1 cellular context compared by ENCODE assay signal in the genomic region with DNA sequence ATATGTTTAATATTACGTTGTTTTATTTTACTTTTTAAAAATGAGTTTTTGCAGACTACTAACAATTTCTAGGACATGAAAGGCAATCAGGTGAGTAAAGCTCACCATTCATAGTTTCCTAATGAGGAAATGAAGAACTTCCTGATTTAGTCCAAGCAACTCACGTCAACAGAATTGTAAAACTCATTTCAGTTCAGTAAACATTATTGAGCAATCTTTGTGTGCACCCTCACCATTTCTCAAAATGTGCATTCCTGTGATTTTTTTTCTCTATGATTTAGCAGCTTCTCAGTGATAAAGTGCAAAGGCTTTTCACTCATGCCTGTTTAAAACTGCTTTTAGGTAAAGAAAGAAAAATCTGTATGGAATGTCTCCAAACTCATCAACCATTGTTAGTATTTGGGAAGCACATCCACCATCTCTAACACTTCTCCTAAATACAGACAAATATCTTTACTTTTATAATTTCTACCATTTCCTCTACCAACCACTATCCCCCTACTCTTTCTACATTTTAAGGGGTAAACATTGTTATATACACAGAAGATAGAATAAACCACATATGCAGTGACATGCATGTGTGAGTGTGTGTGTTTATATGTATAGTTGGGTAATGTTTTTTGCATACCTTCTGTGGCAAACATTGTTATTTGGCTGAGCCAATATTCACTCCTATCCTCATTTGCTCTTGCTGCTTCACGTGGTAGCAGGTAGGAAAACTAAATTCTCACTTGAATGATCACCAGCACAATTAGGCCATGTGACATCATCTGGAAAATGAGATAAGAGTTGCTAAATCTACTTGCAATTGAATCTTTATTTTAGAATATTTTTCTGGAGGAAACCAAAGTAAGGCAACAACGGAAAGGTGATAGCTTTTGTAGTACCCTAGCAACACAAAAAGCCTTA.
TF ChIP-seq lines count a peak whose summit lies in the region.

No MANE protein-coding gene starts in this region.

TF ChIP-seq in K562, 482 proteins besides CTCF, POLR2A, EP300 and RAD21 (continued from another document and continues in another):
- TF ChIP-seq, protein P1, sequence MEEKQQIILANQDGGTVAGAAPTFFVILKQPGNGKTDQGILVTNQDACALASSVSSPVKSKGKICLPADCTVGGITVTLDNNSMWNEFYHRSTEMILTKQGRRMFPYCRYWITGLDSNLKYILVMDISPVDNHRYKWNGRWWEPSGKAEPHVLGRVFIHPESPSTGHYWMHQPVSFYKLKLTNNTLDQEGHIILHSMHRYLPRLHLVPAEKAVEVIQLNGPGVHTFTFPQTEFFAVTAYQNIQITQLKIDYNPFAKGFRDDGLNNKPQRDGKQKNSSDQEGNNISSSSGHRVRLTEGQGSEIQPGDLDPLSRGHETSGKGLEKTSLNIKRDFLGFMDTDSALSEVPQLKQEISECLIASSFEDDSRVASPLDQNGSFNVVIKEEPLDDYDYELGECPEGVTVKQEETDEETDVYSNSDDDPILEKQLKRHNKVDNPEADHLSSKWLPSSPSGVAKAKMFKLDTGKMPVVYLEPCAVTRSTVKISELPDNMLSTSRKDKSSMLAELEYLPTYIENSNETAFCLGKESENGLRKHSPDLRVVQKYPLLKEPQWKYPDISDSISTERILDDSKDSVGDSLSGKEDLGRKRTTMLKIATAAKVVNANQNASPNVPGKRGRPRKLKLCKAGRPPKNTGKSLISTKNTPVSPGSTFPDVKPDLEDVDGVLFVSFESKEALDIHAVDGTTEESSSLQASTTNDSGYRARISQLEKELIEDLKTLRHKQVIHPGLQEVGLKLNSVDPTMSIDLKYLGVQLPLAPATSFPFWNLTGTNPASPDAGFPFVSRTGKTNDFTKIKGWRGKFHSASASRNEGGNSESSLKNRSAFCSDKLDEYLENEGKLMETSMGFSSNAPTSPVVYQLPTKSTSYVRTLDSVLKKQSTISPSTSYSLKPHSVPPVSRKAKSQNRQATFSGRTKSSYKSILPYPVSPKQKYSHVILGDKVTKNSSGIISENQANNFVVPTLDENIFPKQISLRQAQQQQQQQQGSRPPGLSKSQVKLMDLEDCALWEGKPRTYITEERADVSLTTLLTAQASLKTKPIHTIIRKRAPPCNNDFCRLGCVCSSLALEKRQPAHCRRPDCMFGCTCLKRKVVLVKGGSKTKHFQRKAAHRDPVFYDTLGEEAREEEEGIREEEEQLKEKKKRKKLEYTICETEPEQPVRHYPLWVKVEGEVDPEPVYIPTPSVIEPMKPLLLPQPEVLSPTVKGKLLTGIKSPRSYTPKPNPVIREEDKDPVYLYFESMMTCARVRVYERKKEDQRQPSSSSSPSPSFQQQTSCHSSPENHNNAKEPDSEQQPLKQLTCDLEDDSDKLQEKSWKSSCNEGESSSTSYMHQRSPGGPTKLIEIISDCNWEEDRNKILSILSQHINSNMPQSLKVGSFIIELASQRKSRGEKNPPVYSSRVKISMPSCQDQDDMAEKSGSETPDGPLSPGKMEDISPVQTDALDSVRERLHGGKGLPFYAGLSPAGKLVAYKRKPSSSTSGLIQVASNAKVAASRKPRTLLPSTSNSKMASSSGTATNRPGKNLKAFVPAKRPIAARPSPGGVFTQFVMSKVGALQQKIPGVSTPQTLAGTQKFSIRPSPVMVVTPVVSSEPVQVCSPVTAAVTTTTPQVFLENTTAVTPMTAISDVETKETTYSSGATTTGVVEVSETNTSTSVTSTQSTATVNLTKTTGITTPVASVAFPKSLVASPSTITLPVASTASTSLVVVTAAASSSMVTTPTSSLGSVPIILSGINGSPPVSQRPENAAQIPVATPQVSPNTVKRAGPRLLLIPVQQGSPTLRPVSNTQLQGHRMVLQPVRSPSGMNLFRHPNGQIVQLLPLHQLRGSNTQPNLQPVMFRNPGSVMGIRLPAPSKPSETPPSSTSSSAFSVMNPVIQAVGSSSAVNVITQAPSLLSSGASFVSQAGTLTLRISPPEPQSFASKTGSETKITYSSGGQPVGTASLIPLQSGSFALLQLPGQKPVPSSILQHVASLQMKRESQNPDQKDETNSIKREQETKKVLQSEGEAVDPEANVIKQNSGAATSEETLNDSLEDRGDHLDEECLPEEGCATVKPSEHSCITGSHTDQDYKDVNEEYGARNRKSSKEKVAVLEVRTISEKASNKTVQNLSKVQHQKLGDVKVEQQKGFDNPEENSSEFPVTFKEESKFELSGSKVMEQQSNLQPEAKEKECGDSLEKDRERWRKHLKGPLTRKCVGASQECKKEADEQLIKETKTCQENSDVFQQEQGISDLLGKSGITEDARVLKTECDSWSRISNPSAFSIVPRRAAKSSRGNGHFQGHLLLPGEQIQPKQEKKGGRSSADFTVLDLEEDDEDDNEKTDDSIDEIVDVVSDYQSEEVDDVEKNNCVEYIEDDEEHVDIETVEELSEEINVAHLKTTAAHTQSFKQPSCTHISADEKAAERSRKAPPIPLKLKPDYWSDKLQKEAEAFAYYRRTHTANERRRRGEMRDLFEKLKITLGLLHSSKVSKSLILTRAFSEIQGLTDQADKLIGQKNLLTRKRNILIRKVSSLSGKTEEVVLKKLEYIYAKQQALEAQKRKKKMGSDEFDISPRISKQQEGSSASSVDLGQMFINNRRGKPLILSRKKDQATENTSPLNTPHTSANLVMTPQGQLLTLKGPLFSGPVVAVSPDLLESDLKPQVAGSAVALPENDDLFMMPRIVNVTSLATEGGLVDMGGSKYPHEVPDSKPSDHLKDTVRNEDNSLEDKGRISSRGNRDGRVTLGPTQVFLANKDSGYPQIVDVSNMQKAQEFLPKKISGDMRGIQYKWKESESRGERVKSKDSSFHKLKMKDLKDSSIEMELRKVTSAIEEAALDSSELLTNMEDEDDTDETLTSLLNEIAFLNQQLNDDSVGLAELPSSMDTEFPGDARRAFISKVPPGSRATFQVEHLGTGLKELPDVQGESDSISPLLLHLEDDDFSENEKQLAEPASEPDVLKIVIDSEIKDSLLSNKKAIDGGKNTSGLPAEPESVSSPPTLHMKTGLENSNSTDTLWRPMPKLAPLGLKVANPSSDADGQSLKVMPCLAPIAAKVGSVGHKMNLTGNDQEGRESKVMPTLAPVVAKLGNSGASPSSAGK (IDR thresholded peaks at IDR 0.05), result 0 out of 2 replicates have a peak, but pooled peaks have one; percentile 40
- TF ChIP-seq JUN (IDR thresholded peaks at IDR 0.05; ENCODE audit: borderline replicate concordance, low read depth, low read length) (no peak), JUN (CRISPR knock-in tag; IDR thresholded peaks at IDR 0.05; ENCODE audit: borderline replicate concordance) (no peak), ZNF589 (CRISPR knock-in tag; IDR thresholded peaks at IDR 0.05; ENCODE audit: low read depth) (peak; percentile 14; the same call in 1 of the 2 replicates), NCOA6 (IDR thresholded peaks at IDR 0.05) (no peak), ADNP (tag; IDR thresholded peaks at IDR 0.05) (peak; percentile 89), NFRKB (IDR thresholded peaks at IDR 0.05; ENCODE audit: low read depth) (peak; percentile 66; the same call in 1 of the 2 replicates), ZNF707 (CRISPR knock-in tag; conservative IDR thresholded peaks at IDR 0.05) (no peak), BRD4 (IDR thresholded peaks at IDR 0.05) (0 out of 2 replicates have a peak, but pooled peaks have one; percentile 29), ZFP1 (CRISPR knock-in tag; IDR thresholded peaks at IDR 0.05) (peak; percentile 23; the same call in 1 of the 2 replicates), STAT5A (IDR thresholded peaks at IDR 0.05; ENCODE audit: borderline replicate concordance, low read length) (no peak), FOXJ2 (tag; IDR thresholded peaks at IDR 0.05) (no peak), BACH1 (tag; IDR thresholded peaks at IDR 0.05) (no peak), KLF6 (CRISPR knock-in tag; IDR thresholded peaks at IDR 0.05; ENCODE audit: borderline replicate concordance) (no peak), CBFA2T2 (conservative IDR thresholded peaks at IDR 0.05) (0 out of 2 replicates have a peak, but pooled peaks have one; percentile 2), MCM3 (IDR thresholded peaks at IDR 0.05) (no peak), ZNF408 (CRISPR knock-in tag; IDR thresholded peaks at IDR 0.05; ENCODE audit: low read depth) (no peak), PTRF (tag; IDR thresholded peaks at IDR 0.05) (no peak), CBFA2T3 (IDR thresholded peaks at IDR 0.05) (no peak), CEBPB (tag; IDR thresholded peaks at IDR 0.05) (peak; percentile 93), THRAP3 (IDR thresholded peaks at IDR 0.05; ENCODE audit: borderline replicate concordance) (0 out of 2 replicates have a peak, but pooled peaks have one; percentile 53), CREM (IDR thresholded peaks at IDR 0.05; ENCODE audit: low read depth) (no peak)
- TF ChIP-seq, protein P2, sequence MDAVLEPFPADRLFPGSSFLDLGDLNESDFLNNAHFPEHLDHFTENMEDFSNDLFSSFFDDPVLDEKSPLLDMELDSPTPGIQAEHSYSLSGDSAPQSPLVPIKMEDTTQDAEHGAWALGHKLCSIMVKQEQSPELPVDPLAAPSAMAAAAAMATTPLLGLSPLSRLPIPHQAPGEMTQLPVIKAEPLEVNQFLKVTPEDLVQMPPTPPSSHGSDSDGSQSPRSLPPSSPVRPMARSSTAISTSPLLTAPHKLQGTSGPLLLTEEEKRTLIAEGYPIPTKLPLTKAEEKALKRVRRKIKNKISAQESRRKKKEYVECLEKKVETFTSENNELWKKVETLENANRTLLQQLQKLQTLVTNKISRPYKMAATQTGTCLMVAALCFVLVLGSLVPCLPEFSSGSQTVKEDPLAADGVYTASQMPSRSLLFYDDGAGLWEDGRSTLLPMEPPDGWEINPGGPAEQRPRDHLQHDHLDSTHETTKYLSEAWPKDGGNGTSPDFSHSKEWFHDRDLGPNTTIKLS (IDR thresholded peaks at IDR 0.05; ENCODE audit: borderline replicate concordance, low read depth), result 0 out of 2 replicates have a peak, but pooled peaks have one; percentile 5
- TF ChIP-seq, protein P3, sequence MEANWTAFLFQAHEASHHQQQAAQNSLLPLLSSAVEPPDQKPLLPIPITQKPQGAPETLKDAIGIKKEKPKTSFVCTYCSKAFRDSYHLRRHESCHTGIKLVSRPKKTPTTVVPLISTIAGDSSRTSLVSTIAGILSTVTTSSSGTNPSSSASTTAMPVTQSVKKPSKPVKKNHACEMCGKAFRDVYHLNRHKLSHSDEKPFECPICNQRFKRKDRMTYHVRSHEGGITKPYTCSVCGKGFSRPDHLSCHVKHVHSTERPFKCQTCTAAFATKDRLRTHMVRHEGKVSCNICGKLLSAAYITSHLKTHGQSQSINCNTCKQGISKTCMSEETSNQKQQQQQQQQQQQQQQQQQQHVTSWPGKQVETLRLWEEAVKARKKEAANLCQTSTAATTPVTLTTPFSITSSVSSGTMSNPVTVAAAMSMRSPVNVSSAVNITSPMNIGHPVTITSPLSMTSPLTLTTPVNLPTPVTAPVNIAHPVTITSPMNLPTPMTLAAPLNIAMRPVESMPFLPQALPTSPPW (CRISPR knock-in tag; IDR thresholded peaks at IDR 0.05), result no peak
- TF ChIP-seq, protein P4, sequence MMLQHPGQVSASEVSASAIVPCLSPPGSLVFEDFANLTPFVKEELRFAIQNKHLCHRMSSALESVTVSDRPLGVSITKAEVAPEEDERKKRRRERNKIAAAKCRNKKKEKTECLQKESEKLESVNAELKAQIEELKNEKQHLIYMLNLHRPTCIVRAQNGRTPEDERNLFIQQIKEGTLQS (IDR thresholded peaks at IDR 0.05), result peak; percentile 80
- TF ChIP-seq, protein P4 (CRISPR knock-in tag; conservative IDR thresholded peaks at IDR 0.05), result no peak
- TF ChIP-seq, protein P5, sequence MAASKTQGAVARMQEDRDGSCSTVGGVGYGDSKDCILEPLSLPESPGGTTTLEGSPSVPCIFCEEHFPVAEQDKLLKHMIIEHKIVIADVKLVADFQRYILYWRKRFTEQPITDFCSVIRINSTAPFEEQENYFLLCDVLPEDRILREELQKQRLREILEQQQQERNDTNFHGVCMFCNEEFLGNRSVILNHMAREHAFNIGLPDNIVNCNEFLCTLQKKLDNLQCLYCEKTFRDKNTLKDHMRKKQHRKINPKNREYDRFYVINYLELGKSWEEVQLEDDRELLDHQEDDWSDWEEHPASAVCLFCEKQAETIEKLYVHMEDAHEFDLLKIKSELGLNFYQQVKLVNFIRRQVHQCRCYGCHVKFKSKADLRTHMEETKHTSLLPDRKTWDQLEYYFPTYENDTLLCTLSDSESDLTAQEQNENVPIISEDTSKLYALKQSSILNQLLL (CRISPR knock-in tag; IDR thresholded peaks at IDR 0.05; ENCODE audit: borderline replicate concordance), result no peak
- TF ChIP-seq, protein P6, sequence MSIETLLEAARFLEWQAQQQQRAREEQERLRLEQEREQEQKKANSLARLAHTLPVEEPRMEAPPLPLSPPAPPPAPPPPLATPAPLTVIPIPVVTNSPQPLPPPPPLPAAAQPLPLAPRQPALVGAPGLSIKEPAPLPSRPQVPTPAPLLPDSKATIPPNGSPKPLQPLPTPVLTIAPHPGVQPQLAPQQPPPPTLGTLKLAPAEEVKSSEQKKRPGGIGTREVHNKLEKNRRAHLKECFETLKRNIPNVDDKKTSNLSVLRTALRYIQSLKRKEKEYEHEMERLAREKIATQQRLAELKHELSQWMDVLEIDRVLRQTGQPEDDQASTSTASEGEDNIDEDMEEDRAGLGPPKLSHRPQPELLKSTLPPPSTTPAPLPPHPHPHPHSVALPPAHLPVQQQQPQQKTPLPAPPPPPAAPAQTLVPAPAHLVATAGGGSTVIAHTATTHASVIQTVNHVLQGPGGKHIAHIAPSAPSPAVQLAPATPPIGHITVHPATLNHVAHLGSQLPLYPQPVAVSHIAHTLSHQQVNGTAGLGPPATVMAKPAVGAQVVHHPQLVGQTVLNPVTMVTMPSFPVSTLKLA (conservative IDR thresholded peaks at IDR 0.05), result peak; percentile 36 to 54; a peak in 2 of 4 replicates
- TF ChIP-seq, protein P7, sequence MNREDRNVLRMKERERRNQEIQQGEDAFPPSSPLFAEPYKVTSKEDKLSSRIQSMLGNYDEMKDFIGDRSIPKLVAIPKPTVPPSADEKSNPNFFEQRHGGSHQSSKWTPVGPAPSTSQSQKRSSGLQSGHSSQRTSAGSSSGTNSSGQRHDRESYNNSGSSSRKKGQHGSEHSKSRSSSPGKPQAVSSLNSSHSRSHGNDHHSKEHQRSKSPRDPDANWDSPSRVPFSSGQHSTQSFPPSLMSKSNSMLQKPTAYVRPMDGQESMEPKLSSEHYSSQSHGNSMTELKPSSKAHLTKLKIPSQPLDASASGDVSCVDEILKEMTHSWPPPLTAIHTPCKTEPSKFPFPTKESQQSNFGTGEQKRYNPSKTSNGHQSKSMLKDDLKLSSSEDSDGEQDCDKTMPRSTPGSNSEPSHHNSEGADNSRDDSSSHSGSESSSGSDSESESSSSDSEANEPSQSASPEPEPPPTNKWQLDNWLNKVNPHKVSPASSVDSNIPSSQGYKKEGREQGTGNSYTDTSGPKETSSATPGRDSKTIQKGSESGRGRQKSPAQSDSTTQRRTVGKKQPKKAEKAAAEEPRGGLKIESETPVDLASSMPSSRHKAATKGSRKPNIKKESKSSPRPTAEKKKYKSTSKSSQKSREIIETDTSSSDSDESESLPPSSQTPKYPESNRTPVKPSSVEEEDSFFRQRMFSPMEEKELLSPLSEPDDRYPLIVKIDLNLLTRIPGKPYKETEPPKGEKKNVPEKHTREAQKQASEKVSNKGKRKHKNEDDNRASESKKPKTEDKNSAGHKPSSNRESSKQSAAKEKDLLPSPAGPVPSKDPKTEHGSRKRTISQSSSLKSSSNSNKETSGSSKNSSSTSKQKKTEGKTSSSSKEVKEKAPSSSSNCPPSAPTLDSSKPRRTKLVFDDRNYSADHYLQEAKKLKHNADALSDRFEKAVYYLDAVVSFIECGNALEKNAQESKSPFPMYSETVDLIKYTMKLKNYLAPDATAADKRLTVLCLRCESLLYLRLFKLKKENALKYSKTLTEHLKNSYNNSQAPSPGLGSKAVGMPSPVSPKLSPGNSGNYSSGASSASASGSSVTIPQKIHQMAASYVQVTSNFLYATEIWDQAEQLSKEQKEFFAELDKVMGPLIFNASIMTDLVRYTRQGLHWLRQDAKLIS (CRISPR knock-in tag; IDR thresholded peaks at IDR 0.05), result no peak
